Comparison of ENCODE assay signal across 24 cellular contexts in genomic region chr9:107742531-107743309, GRCh38.
"Had no signal": no experiment of that assay in that cellular context is flagged by ENCODE, and none has a peak within 500 bp of the region (broad histone marks: within the 10 kb centered on the region; RNA-seq: fewer than 3 reads in every experiment).

No MANE protein-coding gene starts in this region.

- H3K36me3 ChIP-seq: gastrocnemius medialis, neural progenitor cell, suprapubic skin, tibial nerve had no signal

- H3K4me1 ChIP-seq: neural progenitor cell had no signal

- ATAC-seq: activated CD8-positive, alpha-beta T cell treated with anti-CD3 and anti-CD28 coated beads for 36 hours; activated T-cell treated with anti-CD3 and anti-CD28 coated beads, Interleukin-2, amount 50 U/mL, for 4 hours; activated T-helper 17 cell treated with anti-CD3 and anti-CD28 coated beads, Interleukin-2, amount 50 U/mL, for 72 hours; gastrocnemius medialis; left cardiac atrium; naive thymus-derived CD8-positive, alpha-beta T cell had no signal

- H3K27ac ChIP-seq: gastrocnemius medialis, hepatocyte, neural progenitor cell, suprapubic skin, tibial nerve had no signal

- H3K27me3 ChIP-seq: gastrocnemius medialis, hepatocyte, neural progenitor cell, suprapubic skin, tibial nerve had no signal

- H3K4me3 ChIP-seq: gastrocnemius medialis, hepatocyte, neural progenitor cell, suprapubic skin, tibial nerve had no signal

- H3K9me3 ChIP-seq: gastrocnemius medialis, suprapubic skin, tibial nerve had no signal

- DNase-seq: activated CD4-positive, alpha-beta T cell treated with anti-CD3 and anti-CD28 coated beads, Interleukin-2, amount 50 U/mL, for 1 hour; activated CD4-positive, CD25-positive, alpha-beta regulatory T cell treated with anti-CD3 and anti-CD28 coated beads, Interleukin-2, amount 50 U/mL, for 72 hours; activated CD8-positive, alpha-beta T cell treated with anti-CD3 and anti-CD28 coated beads for 36 hours; activated gamma-delta T cell treated with Interleukin-2 at 50 U/mL for 16 hours; activated naive CD4-positive, alpha-beta T cell treated with anti-CD3 and anti-CD28 coated beads, Interleukin-2, amount 50 U/mL, for 16 hours; activated T-cell treated with anti-CD3 and anti-CD28 coated beads, Interleukin-2, amount 50 U/mL, for 4 hours; amygdala; effector CD8-positive, alpha-beta T cell; gastrocnemius medialis; glutamatergic neuron; islet precursor cell; left cardiac atrium; mesenchymal stem cell; naive thymus-derived CD8-positive, alpha-beta T cell; retina; stimulated activated CD4-positive, alpha-beta T cell treated with anti-CD3 and anti-CD28 coated beads, Interleukin-15, amount 100 ng/mL, for 24 hours; stimulated activated CD4-positive, alpha-beta T cell treated with anti-CD3 and anti-CD28 coated beads, Interleukin-2, amount 100 ng/mL, for 24 hours; stimulated activated naive CD4-positive, alpha-beta T cell; T-helper 2 cell had no signal
